11 cellular contexts compared by ENCODE assay signal in the genomic region with DNA sequence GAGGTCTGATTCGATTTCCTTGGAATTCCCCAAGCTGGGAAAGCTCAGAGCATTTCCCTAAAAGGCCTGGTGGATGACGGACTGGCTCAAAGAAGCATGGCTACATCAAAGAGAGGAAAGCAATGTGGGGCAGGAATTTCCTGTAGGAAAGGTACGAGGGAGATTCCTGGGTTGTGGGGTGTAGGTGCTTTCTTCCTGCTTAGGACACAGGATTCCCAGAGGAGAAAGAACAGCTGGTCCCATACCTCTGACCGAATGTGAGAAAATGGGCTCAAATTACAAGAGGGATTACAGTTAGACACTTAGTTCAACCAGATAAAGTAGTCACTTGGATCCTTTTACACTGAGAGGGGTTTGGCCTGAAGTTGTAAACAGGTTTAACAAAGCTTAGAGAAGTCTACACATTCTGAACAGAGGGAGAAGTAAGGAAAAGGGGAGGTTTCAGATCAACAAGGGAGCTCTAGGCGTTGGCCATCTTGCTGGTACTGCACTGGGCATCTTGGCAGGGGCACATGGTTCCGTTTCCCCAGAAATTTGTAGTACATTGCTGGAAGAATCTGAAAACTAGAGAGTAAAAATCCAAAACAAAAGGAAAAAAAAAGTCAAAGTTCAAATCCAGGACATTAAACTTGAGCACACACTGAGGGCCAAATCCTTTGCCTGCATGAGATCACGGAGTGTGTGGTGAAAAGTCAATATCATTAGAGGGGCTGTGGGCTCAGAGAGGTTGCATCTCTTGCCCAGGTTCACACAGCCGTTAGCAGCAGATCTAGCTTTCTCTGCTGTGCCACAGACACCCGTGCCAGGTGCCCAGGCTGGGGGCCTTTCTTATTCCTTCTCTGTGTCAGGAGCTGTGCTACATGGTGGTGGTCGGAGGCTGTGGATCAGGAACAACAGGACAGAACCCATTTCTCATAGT.
DNase-seq lines count a peak whose midpoint lies in the region; ATAC-seq and TF ChIP-seq lines count a peak whose summit lies in the region.
"Had no signal": no experiment of that assay in that cellular context is flagged by ENCODE, and none has a peak within 500 bp of the region (broad histone marks: within the 10 kb centered on the region; RNA-seq: fewer than 3 reads in every experiment).

No MANE protein-coding gene starts in this region.

- no peaks in the 10 kb centered on the region for H3K9me3 ChIP-seq in right atrium auricular region

- H3K4me3 Mint-ChIP-seq in chondrocyte (ENCODE audit: unreplicated experiment) (no peak overlapping the region), type B pancreatic cell (peak overlapping the region; percentile 5)
- H3K4me3 Mint-ChIP-seq: activated naive CD8-positive, alpha-beta T cell had no signal

- no peaks in the 10 kb centered on the region for H3K27me3 Mint-ChIP-seq in chondrocyte (ENCODE audit: low read depth)
- H3K27me3 Mint-ChIP-seq in type B pancreatic cell, result no peaks in the 10 kb centered on the region
- H3K27me3 Mint-ChIP-seq: activated naive CD8-positive, alpha-beta T cell had no signal

- H3K36me3 Mint-ChIP-seq in chondrocyte (ENCODE audit: low read depth), result no peaks in the 10 kb centered on the region
- H3K36me3 Mint-ChIP-seq in type B pancreatic cell, result no peaks in the 10 kb centered on the region
- H3K36me3 Mint-ChIP-seq: activated naive CD8-positive, alpha-beta T cell had no signal

- H3K4me1 Mint-ChIP-seq in chondrocyte (ENCODE audit: low read depth), result peaks cover 51% of the 10 kb centered on the region
- peaks cover 54% of the 10 kb centered on the region for H3K4me1 Mint-ChIP-seq in type B pancreatic cell (ENCODE audit: unreplicated experiment)

- intact Hi-C loops in left ventricle myocardium superior (cut with micrococcal nuclease), result no loop called here

- peak overlapping the region; percentile 1 to 48 for H3K27ac ChIP-seq in right atrium auricular region

- no peak overlapping the region for H3K4me3 ChIP-seq in right atrium auricular region

- H3K9me3 Mint-ChIP-seq in chondrocyte (ENCODE audit: low read depth), result no peaks in the 10 kb centered on the region
- no peaks in the 10 kb centered on the region for H3K9me3 Mint-ChIP-seq in type B pancreatic cell

- DNase-seq in right atrium auricular region (ENCODE audit: low spot score) (no peak), left ventricle myocardium superior (no peak), chondrocyte (ENCODE audit: low spot score) (peak; percentile 38), mesenteric fat pad (ENCODE audit: low spot score) (peak; percentile 64), type B pancreatic cell (ENCODE audit: extremely low spot score, unreplicated experiment) (no peak), NCI-H1105 (lab: John Stamatoyannopoulos, UW) (no peak), NCI-H187 treated with DMSO at 0.1 percent for 48 hours (lab: John Stamatoyannopoulos, UW) (no peak)
- DNase-seq: kidney, PC-3 had no signal

- no peaks in the 10 kb centered on the region for H3K27me3 ChIP-seq in right atrium auricular region

- TF ChIP-seq CTCF in right atrium auricular region (IDR thresholded peaks at IDR 0.05) (no peak), chondrocyte (IDR thresholded peaks at IDR 0.05) (no peak), type B pancreatic cell (conservative IDR thresholded peaks at IDR 0.05) (no peak)

- H3K27ac Mint-ChIP-seq in chondrocyte (ENCODE audit: unreplicated experiment) (peak overlapping the region; percentile 58), type B pancreatic cell (peak overlapping the region; percentile 65)
- H3K27ac Mint-ChIP-seq: activated naive CD8-positive, alpha-beta T cell had no signal

- ATAC-seq in left ventricle myocardium superior, result no peak
- no peak for ATAC-seq in GM19023 (IDR thresholded peaks at IDR 0.05; ENCODE audit: unreplicated experiment)
- ATAC-seq: PC-3 had no signal

- no peaks in the 10 kb centered on the region for H3K36me3 ChIP-seq in right atrium auricular region

- H3K4me1 ChIP-seq in right atrium auricular region, result peaks cover 0 to 37% of the 10 kb centered on the region in 2 donors

Comparison
In these comparisons a context has a peak if more than half of its experiments do, and no peak if none do; other contexts are left out.
1. DNase-seq: peak in chondrocyte (single experiment) and mesenteric fat pad (single experiment); none in right atrium auricular region (single experiment), left ventricle myocardium superior (single experiment), type B pancreatic cell (single experiment), NCI-H1105 (single experiment) and NCI-H187 treated with DMSO at 0.1 percent for 48 hours (single experiment).